ENCODE assay signal across 8 cellular contexts in the genomic region with DNA sequence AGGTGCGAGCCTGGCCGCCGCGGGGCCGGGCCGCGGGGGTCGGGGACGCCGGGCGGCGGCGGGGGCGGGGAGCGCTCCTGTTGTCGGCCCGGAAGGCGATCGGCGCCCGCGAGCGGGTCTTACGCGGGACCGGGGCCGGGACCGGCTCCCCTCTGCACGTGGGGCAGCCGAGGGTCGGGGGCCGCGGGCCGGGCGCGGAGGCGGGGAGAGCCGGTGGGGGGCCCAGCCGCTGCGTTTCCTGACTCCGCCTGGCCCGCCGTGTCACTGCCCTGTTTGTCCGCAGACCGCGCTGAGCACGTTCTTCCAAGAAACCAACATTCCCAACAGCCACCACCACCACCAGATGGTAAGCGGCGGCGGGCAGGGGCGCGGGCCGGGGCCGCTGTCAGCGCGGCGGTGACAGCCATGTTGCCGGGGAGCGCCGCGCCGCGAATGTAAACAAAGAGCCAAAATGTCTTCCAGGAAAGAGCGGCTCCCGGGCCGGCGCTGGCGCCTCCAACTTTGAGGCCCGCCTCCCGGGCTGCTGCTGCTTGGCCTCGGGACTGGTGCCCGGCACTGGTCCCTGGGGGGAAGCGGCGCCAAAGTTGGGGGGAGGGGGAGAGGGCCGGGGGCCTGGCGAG. TPM values are rescaled to one million over a fixed set of nuclear protein-coding genes. Genes with fewer than 3 reads are reported as not detected.
A peak's percentile ranks its signal among the peaks of the same experiment; 100 is the strongest.
DNase-seq lines count a peak whose midpoint lies in the region; ATAC-seq and TF ChIP-seq lines count a peak whose summit lies in the region.

No MANE protein-coding gene starts in this region.

- peak overlapping the region; percentile 90 for H3K4me2 ChIP-seq in HCT116 (ENCODE audit: low read length)

- CTCF ChIA-PET in HCT116 (lab: Charles Lee): interaction anchor here (1.2 to 3.4 kb wide), 5 partner anchors 14 to 360 kb away, joined by 3 to 34 read pairs (median 4); no protein-coding TSS in a partner anchor

- peak overlapping the region; percentile 74 for H3K9ac ChIP-seq in HCT116 (ENCODE audit: low read length)

- POLR2A ChIA-PET in HCT116 (lab: Charles Lee): interaction anchor here (1.0 to 1.9 kb wide), 5 partner anchors 9 to 80 kb away, joined by 3 to 17 read pairs (median 5); no protein-coding TSS in a partner anchor

- intact Hi-C loops in HCT116 (cut with micrococcal nuclease) (no loop called here), breast epithelium (cut with DNase I; ENCODE audit: low total_unique reads) (no loop called here)

- BruUV-seq in HCT116 (replicated peaks; lab: Mats Ljungman, UMichigan): no TSS peak

- H3K9me3 ChIP-seq in BE2C (no peaks in the 10 kb centered on the region), HCT116 (ENCODE audit: control insufficient read depth in 1 of 2, insufficient read depth in 1 of 2, low read depth in 1 of 2, low read length in 2 of 2) (no peaks in the 10 kb centered on the region), breast epithelium (no peaks in the 10 kb centered on the region)

- no peaks in the 10 kb centered on the region; the same call in 1 of the 2 replicates for H3K36me3 ChIP-seq in BE2C
- H3K36me3 ChIP-seq in HCT116 (ENCODE audit: control insufficient read depth in 1 of 2, insufficient read depth in 2 of 2, low read length in 2 of 2): peaks cover 3 to 15% of the 10 kb centered on the region in 2 experiments; a peak in 2 of 4 replicates
- no peaks in the 10 kb centered on the region for H3K36me3 ChIP-seq in breast epithelium

- H3K27ac ChIP-seq in HCT116 (ENCODE audit: low read depth, low read length): peak overlapping the region; percentile 68; the same call in 1 of the 2 replicates
- H3K27ac ChIP-seq in breast epithelium: peak overlapping the region; percentile 97 to 99

- peaks cover 2% of the 10 kb centered on the region; the same call in 1 of the 2 replicates for H3K4me1 ChIP-seq in BE2C
- H3K4me1 ChIP-seq in HCT116 (ENCODE audit: control insufficient read depth in 1 of 2, insufficient read depth in 2 of 2, low read length in 2 of 2): peaks cover 25 to 39% of the 10 kb centered on the region in 2 experiments
- peaks cover 24 to 38% of the 10 kb centered on the region in 2 donors for H3K4me1 ChIP-seq in breast epithelium

- no peaks in the 10 kb centered on the region for H3K9me2 ChIP-seq in HCT116 (ENCODE audit: insufficient read depth)

- TF ChIP-seq RAD21 in HCT116 (IDR thresholded peaks at IDR 0.05; ENCODE audit: low read depth): no peak

- ATAC-seq in HCT116: peak; percentile 9; the same call in 1 of the 2 replicates
- ATAC-seq in HG03108 (IDR thresholded peaks at IDR 0.05; ENCODE audit: unreplicated experiment): no peak

- TF ChIP-seq POLR2A in HCT116 (IDR thresholded peaks at IDR 0.05; ENCODE audit: borderline replicate concordance, extremely low read depth, insufficient read depth, insufficient read length): no peak
- TF ChIP-seq POLR2A in breast epithelium (IDR thresholded peaks at IDR 0.05): no peak

- DNase-seq in BE2C: peak; percentile 57
- DNase-seq in HCT116 (ENCODE audit: low read depth, low spot score): no peak
- DNase-seq in T-helper 1 cell: peak; percentile 33 to 62 (median 59)
- peak in 1 of 2 donors; percentile 49 for DNase-seq in breast epithelium (ENCODE audit: low spot score in 2 of 2)
- DNase-seq in islet precursor cell: peak; percentile 84
- DNase-seq in stimulated activated CD4-positive, alpha-beta T cell treated with anti-CD3 and anti-CD28 coated beads, Interleukin-1b, Interleukin-23, amount 100 ng/mL, for 48 hours: peak; percentile 57
- DNase-seq in DMS114 treated with DMSO at 0.1 percent for 48 hours (lab: John Stamatoyannopoulos, UW; ENCODE audit: unreplicated experiment): no peak

- no peaks in the 10 kb centered on the region for H3K27me3 ChIP-seq in BE2C
- H3K27me3 ChIP-seq in HCT116 (ENCODE audit: insufficient read depth, low read length): no peaks in the 10 kb centered on the region
- H3K27me3 ChIP-seq in breast epithelium: no peaks in the 10 kb centered on the region

- H3K4me3 ChIP-seq in BE2C (ENCODE audit: low read depth, low read length) (peak overlapping the region; percentile 79), HCT116 (replicated peaks in 1 of 2; ENCODE audit: low read depth in 1 of 2, low read length in 2 of 2) (peak overlapping the region; percentile 70 to 82), breast epithelium (peak overlapping the region; percentile 95 to 97 (median 97))

- H3K79me2 ChIP-seq in HCT116 (ENCODE audit: insufficient read depth, low read length): peaks cover 24% of the 10 kb centered on the region

- H2AFZ ChIP-seq in HCT116 (ENCODE audit: low read depth, low read length, poor library complexity, severe bottlenecking): no peak overlapping the region

- TF ChIP-seq CTCF in BE2C (IDR thresholded peaks at IDR 0.05; ENCODE audit: low read depth, low read length) (no peak), HCT116 (IDR thresholded peaks at IDR 0.05 in 2 of 3, conservative IDR thresholded peaks at IDR 0.05 in 1 of 3; ENCODE audit: borderline replicate concordance in 1 of 3, insufficient read depth in 1 of 3, low read depth in 2 of 3, low read length in 2 of 3) (no peak), breast epithelium (IDR thresholded peaks at IDR 0.05) (no peak)

- no peaks in the 10 kb centered on the region for H4K20me1 ChIP-seq in HCT116 (ENCODE audit: insufficient read depth)

- RAD21 ChIA-PET in HCT116 (lab: Charles Lee; ENCODE audit: low non-redundant PET in 1 of 2, low total read pairs in 2 of 2, uncharacterized antibody in 2 of 2, unreplicated experiment in 2 of 2): interaction anchor here in 1 of 2 experiments (0.6 to 1.4 kb wide), 2 partner anchors 14 to 84 kb away, joined by 3 to 5 read pairs; no protein-coding TSS in a partner anchor

TF ChIP-seq in HCT116, 20 proteins besides CTCF, POLR2A, EP300 and RAD21:
- TF ChIP-seq SIN3A (IDR thresholded peaks at IDR 0.05; ENCODE audit: low read depth) (peak; percentile 60), SP1 (IDR thresholded peaks at IDR 0.05; ENCODE audit: low read depth) (no peak), ZFX (IDR thresholded peaks at IDR 0.05) (peak; percentile 57; the same call in 1 of the 2 replicates), YY1 (IDR thresholded peaks at IDR 0.05; ENCODE audit: extremely low read depth, insufficient replicate concordance, low read depth, low read length) (peak; percentile 87), POLR2AphosphoS5 (IDR thresholded peaks at IDR 0.05; ENCODE audit: low read depth, low read length) (0 out of 2 replicates have a peak, but pooled peaks have one; percentile 2)
- TF ChIP-seq, protein P1, sequence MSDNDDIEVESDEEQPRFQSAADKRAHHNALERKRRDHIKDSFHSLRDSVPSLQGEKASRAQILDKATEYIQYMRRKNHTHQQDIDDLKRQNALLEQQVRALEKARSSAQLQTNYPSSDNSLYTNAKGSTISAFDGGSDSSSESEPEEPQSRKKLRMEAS (IDR thresholded peaks at IDR 0.05): peak; percentile 58; the same call in 1 of the 2 replicates

RNA-seq across cellular contexts. Expression of a gene that starts 0.6 kb away (rescaled TPM):
- 191 TPM for polyA plus RNA-seq in BE2C (2012; ENCODE audit: insufficient read depth, insufficient read length, low read depth)
- total RNA-seq in HCT116 (2021; ENCODE audit: unreplicated experiment) (94.3 TPM), breast epithelium (10 to 100 TPM; 11.1 to 15.1 (median 13.0) TPM)
- 148 and 150 TPM in 2 replicates for polyA plus RNA-seq in HCT116 (2012)

RNA-seq across cellular contexts. Expression of a gene that starts 25.4 kb away (rescaled TPM):
- polyA plus RNA-seq in BE2C (2012; ENCODE audit: insufficient read depth, insufficient read length, low read depth): 10.1 TPM
- 0.86 TPM for total RNA-seq in HCT116 (2021; ENCODE audit: unreplicated experiment)
- polyA plus RNA-seq in HCT116 (2012): 0.54 and 0.59 TPM in 2 replicates
- 1 to 10 TPM; 3.1 to 7.8 (median 4.3) TPM for total RNA-seq in breast epithelium

RNA-seq across cellular contexts. Expression of a gene that starts 42.3 kb away (rescaled TPM):
- polyA plus RNA-seq in BE2C (2012; ENCODE audit: insufficient read depth, insufficient read length, low read depth): 4.7 TPM
- total RNA-seq in HCT116 (2021; ENCODE audit: unreplicated experiment) (4.9 TPM), breast epithelium (1 to 10 TPM; 3.0 to 4.3 (median 3.8) TPM)
- 2.5 and 3.3 TPM in 2 replicates for polyA plus RNA-seq in HCT116 (2012)

Comparison
In these comparisons a context has a peak if more than half of its experiments do, and no peak if none do; other contexts are left out.
1. DNase-seq: peak in BE2C (single experiment), T-helper 1 cell (5 of 5), islet precursor cell (single experiment) and stimulated activated CD4-positive, alpha-beta T cell treated with anti-CD3 and anti-CD28 coated beads, Interleukin-1b, Interleukin-23, amount 100 ng/mL, for 48 hours (single experiment); none in HCT116 (single experiment) and DMS114 treated with DMSO at 0.1 percent for 48 hours (single experiment).
2. Peak in every context shown above with its lines, with median percentiles within 50 percentile points of each other: H3K4me3 ChIP-seq.